18 cellular contexts compared by ENCODE assay signal in genomic region chr11:104570088-104570701, GRCh38.
DNase-seq lines count a peak whose midpoint lies in the region; ATAC-seq, FAIRE-seq and TF ChIP-seq lines count a peak whose summit lies in the region.
"Had no signal": no experiment of that assay in that cellular context is flagged by ENCODE, and none has a peak within 500 bp of the region (broad histone marks: within the 10 kb centered on the region; RNA-seq: fewer than 3 reads in every experiment).

No MANE protein-coding gene starts in this region.

- H3K9me3 ChIP-seq in adipocyte (ENCODE audit: control insufficient read depth, low read length) = no peaks in the 10 kb centered on the region
- H3K9me3 ChIP-seq: Peyer's patch had no signal

- no peak for ATAC-seq in HG03378 (IDR thresholded peaks at IDR 0.05; ENCODE audit: unreplicated experiment)
- ATAC-seq in GM18907 (IDR thresholded peaks at IDR 0.05; ENCODE audit: unreplicated experiment) = no peak
- ATAC-seq: stimulated activated naive CD8-positive, alpha-beta T cell treated with anti-CD3 and anti-CD28 coated beads, Interleukin-15, amount 100 ng/mL, for 72 hours; T-helper 17 cell had no signal

- no peak for TF ChIP-seq CTCF in foreskin fibroblast (IDR thresholded peaks at IDR 0.05; ENCODE audit: low read depth, low read length)

- DNase-seq in M059J (ENCODE audit: low read depth) (peak; percentile 89), adipocyte (ENCODE audit: low read depth) (peak; percentile 59), foreskin fibroblast (peak; percentile 16 to 51), urothelium cell line (ENCODE audit: low spot score) (peak; percentile 20), NCI-H2029 treated with DMSO at 0.1 percent for 48 hours (lab: John Stamatoyannopoulos, UW) (no peak)
- DNase-seq: activated CD4-positive, alpha-beta T cell treated with anti-CD3 and anti-CD28 coated beads for 48 hours; CD4-positive, CD25-positive, alpha-beta regulatory T cell; Kasumi-1; NCI-H1694 treated with DMSO at 0.1 percent for 48 hours; NCI-H524 treated with DMSO at 0.1 percent for 48 hours; Peyer's patch; posterior cingulate gyrus; stimulated activated naive CD8-positive, alpha-beta T cell treated with anti-CD3 and anti-CD28 coated beads, Interleukin-15, amount 100 ng/mL, for 72 hours; T-helper 17 cell had no signal

- H3K4me3 ChIP-seq in adipocyte (ENCODE audit: low read length) (no peak overlapping the region), foreskin fibroblast (ENCODE audit: low read depth in 1 of 2, low read length in 2 of 2) (no peak overlapping the region)
- H3K4me3 ChIP-seq: hepatocyte, Peyer's patch had no signal

- H3K4me1 ChIP-seq in adipocyte (ENCODE audit: control insufficient read depth, insufficient read depth, low read length) = peaks cover 4% of the 10 kb centered on the region
- H3K4me1 ChIP-seq: Peyer's patch had no signal

- FAIRE-seq in urothelium cell line (lab: Jason Lieb, UNC) = no peak
- FAIRE-seq: colon had no signal

- no peak overlapping the region for H3K9ac ChIP-seq in adipocyte (ENCODE audit: low read length)

- no peaks in the 10 kb centered on the region for H3K36me3 ChIP-seq in adipocyte (ENCODE audit: control insufficient read depth, insufficient read depth, low read length, severe bottlenecking)
- H3K36me3 ChIP-seq: Peyer's patch had no signal

- H3K27me3 ChIP-seq in adipocyte (replicated peaks; ENCODE audit: control insufficient read depth, insufficient read depth, low read length) = no peaks in the 10 kb centered on the region
- H3K27me3 ChIP-seq: hepatocyte, Peyer's patch had no signal
